In the genomic region with DNA sequence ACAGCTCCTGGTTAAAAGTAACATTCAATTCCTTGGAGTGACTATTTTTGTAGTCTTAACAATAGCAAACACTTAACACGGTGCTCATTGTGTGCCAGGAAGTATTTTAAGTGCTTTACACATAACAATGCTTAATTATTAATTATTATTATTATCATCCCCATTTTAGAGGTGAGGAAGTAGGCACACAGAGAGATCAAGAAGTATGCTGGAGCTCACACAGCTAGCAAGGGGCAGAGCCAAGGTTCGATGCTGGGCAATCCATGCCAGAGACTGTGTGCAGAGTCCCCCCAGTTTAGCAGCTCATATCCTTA, we compare ENCODE assay signal across 20 cellular contexts. TPM values are rescaled to one million over a fixed set of nuclear protein-coding genes. Genes with fewer than 3 reads are reported as not detected.
DNase-seq lines count a peak whose midpoint lies in the region; ATAC-seq and TF ChIP-seq lines count a peak whose summit lies in the region.
"Had no signal": no experiment of that assay in that cellular context is flagged by ENCODE, and none has a peak within 500 bp of the region (broad histone marks: within the 10 kb centered on the region; RNA-seq: fewer than 3 reads in every experiment).

No MANE protein-coding gene starts in this region.

- H2BK12ac ChIP-seq in mesenchymal stem cell (ENCODE audit: low read length in 2 of 2), result no peak overlapping the region

- POLR2A ChIA-PET in activated CD4-positive, alpha-beta memory T cell treated with anti-CD3 and anti-CD28 coated beads for 36 hours (lab: Charles Lee), result interaction anchor here (1.1 to 5.4 kb wide), 5 partner anchors 34 to 155 kb away, joined by 3 to 112 read pairs (median 10); a partner anchor contains a TSS

- TF ChIP-seq CTCF in HFFc6 (IDR thresholded peaks at IDR 0.05) (no peak), glutamatergic neuron (IDR thresholded peaks at IDR 0.05; ENCODE audit: partially characterized antibody, unreplicated experiment) (no peak)

- CTCF ChIA-PET in activated CD4-positive, alpha-beta memory T cell treated with anti-CD3 and anti-CD28 coated beads for 36 hours (lab: Charles Lee), result interaction anchor here (0.6 to 5.0 kb wide), 14 partner anchors 9 to 206 kb away, joined by 3 to 221 read pairs (median 6); a partner anchor contains a TSS

- no peaks in the 10 kb centered on the region for H3K27me3 ChIP-seq in mesenchymal stem cell (ENCODE audit: control insufficient read depth in 1 of 2, insufficient read depth in 1 of 2, low read length in 2 of 2)

- no peak overlapping the region for H3K4me2 ChIP-seq in mesenchymal stem cell (ENCODE audit: low read length, poor library complexity, severe bottlenecking)

- H3K27ac Mint-ChIP-seq in HFFc6 (peak overlapping the region; percentile 99), glutamatergic neuron (ENCODE audit: unreplicated experiment) (no peak overlapping the region)
- H3K27ac Mint-ChIP-seq in activated CD4-positive, alpha-beta memory T cell treated with anti-CD3 and anti-CD28 coated beads for 36 hours, result peak overlapping the region; percentile 98
- H3K27ac Mint-ChIP-seq: activated naive CD8-positive, alpha-beta T cell treated with anti-CD3 and anti-CD28 coated beads for 36 hours; H9 had no signal

- H3K9me3 ChIP-seq in mesenchymal stem cell (ENCODE audit: control insufficient read depth, low read length), result no peaks in the 10 kb centered on the region
- H3K9me3 ChIP-seq: stomach had no signal

- H3K9me3 Mint-ChIP-seq in HFFc6 (no peaks in the 10 kb centered on the region), glutamatergic neuron (ENCODE audit: unreplicated experiment) (no peaks in the 10 kb centered on the region)
- no peaks in the 10 kb centered on the region for H3K9me3 Mint-ChIP-seq in activated CD4-positive, alpha-beta memory T cell treated with anti-CD3 and anti-CD28 coated beads for 36 hours
- H3K9me3 Mint-ChIP-seq: activated CD4-positive, alpha-beta T cell treated with anti-CD3 and anti-CD28 coated beads, Interleukin-2, amount 10 ng/mL, durations not matched to agents 7 days and 5 days; activated naive CD8-positive, alpha-beta T cell treated with anti-CD3 and anti-CD28 coated beads for 36 hours; H9; memory B cell; naive thymus-derived CD8-positive, alpha-beta T cell; type B pancreatic cell had no signal

- H2BK120ac ChIP-seq in mesenchymal stem cell (ENCODE audit: low read depth, low read length), result no peak overlapping the region

- intact Hi-C loops in activated CD4-positive, alpha-beta memory T cell treated with anti-CD3 and anti-CD28 coated beads for 36 hours (cut with micrococcal nuclease), result loop anchor here (1.0 kb wide), 3 partner anchors 18 to 42 kb away; no protein-coding TSS in a partner anchor

- H3K36me3 Mint-ChIP-seq in HFFc6 (ENCODE audit: low read depth), result peaks cover 4% of the 10 kb centered on the region; the same call in 1 of the 2 replicates
- no peaks in the 10 kb centered on the region for H3K36me3 Mint-ChIP-seq in activated CD4-positive, alpha-beta memory T cell treated with anti-CD3 and anti-CD28 coated beads for 36 hours
- no peaks in the 10 kb centered on the region for H3K36me3 Mint-ChIP-seq in glutamatergic neuron (ENCODE audit: unreplicated experiment)
- H3K36me3 Mint-ChIP-seq: activated naive CD8-positive, alpha-beta T cell treated with anti-CD3 and anti-CD28 coated beads for 36 hours; brain; memory B cell; naive thymus-derived CD8-positive, alpha-beta T cell; type B pancreatic cell had no signal

- peaks cover 81% of the 10 kb centered on the region for H3K4me1 Mint-ChIP-seq in HFFc6 (ENCODE audit: low read depth)
- H3K4me1 Mint-ChIP-seq in activated CD4-positive, alpha-beta memory T cell treated with anti-CD3 and anti-CD28 coated beads for 36 hours (ENCODE audit: low read depth), result peaks cover 65% of the 10 kb centered on the region
- peaks cover 6% of the 10 kb centered on the region for H3K4me1 Mint-ChIP-seq in glutamatergic neuron (ENCODE audit: low read depth, unreplicated experiment)

- H4K8ac ChIP-seq in mesenchymal stem cell (ENCODE audit: low read length), result no peak overlapping the region

- peak overlapping the region; percentile 77 for H3K27ac ChIP-seq in mesenchymal stem cell (ENCODE audit: low read length, poor library complexity, severe bottlenecking)
- H3K27ac ChIP-seq: C4-2B had no signal

- H3K18ac ChIP-seq in mesenchymal stem cell (ENCODE audit: low read depth in 1 of 2, low read length in 2 of 2), result no peak overlapping the region

- no peak for ATAC-seq in GM18873 (IDR thresholded peaks at IDR 0.05; ENCODE audit: low FRiP score, unreplicated experiment)

- H3K27me3 Mint-ChIP-seq in HFFc6 (ENCODE audit: insufficient read depth), result peaks cover 3% of the 10 kb centered on the region
- no peaks in the 10 kb centered on the region for H3K27me3 Mint-ChIP-seq in activated CD4-positive, alpha-beta memory T cell treated with anti-CD3 and anti-CD28 coated beads for 36 hours
- peaks cover 5% of the 10 kb centered on the region for H3K27me3 Mint-ChIP-seq in glutamatergic neuron (ENCODE audit: unreplicated experiment)
- H3K27me3 Mint-ChIP-seq: memory B cell had no signal

- DNase-seq in AG08395 (ENCODE audit: low spot score) (peak; percentile 73), HFFc6 (no peak), mesenchymal stem cell (no peak), glutamatergic neuron (no peak), midbrain (lab: John Stamatoyannopoulos, UW) (no peak)
- no peak for DNase-seq in activated CD4-positive, alpha-beta memory T cell treated with anti-CD3 and anti-CD28 coated beads for 36 hours
- DNase-seq: activated naive CD8-positive, alpha-beta T cell treated with anti-CD3 and anti-CD28 coated beads for 36 hours; cortex of kidney; foreskin melanocyte; H9; naive thymus-derived CD8-positive, alpha-beta T cell; NCI-H146; stomach had no signal

- no peak overlapping the region for H3K14ac ChIP-seq in mesenchymal stem cell (ENCODE audit: low read length in 2 of 2)

- no peak overlapping the region for H2BK15ac ChIP-seq in mesenchymal stem cell (ENCODE audit: low read depth, poor library complexity, severe bottlenecking)

- no peak overlapping the region for H3K4ac ChIP-seq in mesenchymal stem cell (ENCODE audit: low read depth in 1 of 2, low read length in 2 of 2)

- H2AFZ ChIP-seq in mesenchymal stem cell (ENCODE audit: low read depth, low read length), result no peak overlapping the region

- H4K91ac ChIP-seq in mesenchymal stem cell (ENCODE audit: low read length), result no peak overlapping the region

- peaks cover 28% of the 10 kb centered on the region for H3K4me1 ChIP-seq in mesenchymal stem cell (ENCODE audit: control insufficient read depth, insufficient read depth, low read depth, low read length)

- H2AK5ac ChIP-seq in mesenchymal stem cell (ENCODE audit: low read length, severe bottlenecking), result no peak overlapping the region

- H3K79me1 ChIP-seq in mesenchymal stem cell (replicated peaks; ENCODE audit: low read length, poor library complexity, severe bottlenecking), result no peaks in the 10 kb centered on the region

- H2BK5ac ChIP-seq in mesenchymal stem cell (ENCODE audit: low read depth, low read length, poor library complexity, severe bottlenecking), result no peak overlapping the region

- H3K36me3 ChIP-seq in mesenchymal stem cell (ENCODE audit: control insufficient read depth in 1 of 2, insufficient read depth in 2 of 2, low read depth in 1 of 2, low read length in 2 of 2), result no peaks in the 10 kb centered on the region
- H3K36me3 ChIP-seq: stomach had no signal

- H3K23ac ChIP-seq in mesenchymal stem cell (ENCODE audit: low read length in 2 of 2), result no peak overlapping the region

- H3K4me3 Mint-ChIP-seq in HFFc6 (peak overlapping the region; percentile 86), glutamatergic neuron (ENCODE audit: unreplicated experiment) (no peak overlapping the region)
- H3K4me3 Mint-ChIP-seq in activated CD4-positive, alpha-beta memory T cell treated with anti-CD3 and anti-CD28 coated beads for 36 hours, result no peak overlapping the region
- H3K4me3 Mint-ChIP-seq: activated CD4-positive, alpha-beta T cell treated with anti-CD3 and anti-CD28 coated beads, Interleukin-2, amount 10 ng/mL, durations not matched to agents 7 days and 5 days; activated naive CD8-positive, alpha-beta T cell treated with anti-CD3 and anti-CD28 coated beads for 36 hours; memory B cell; naive thymus-derived CD8-positive, alpha-beta T cell; type B pancreatic cell had no signal

- whole genome bisulfite sequencing in mesenchymal stem cell, result 25% methylated on average over 1 of the region's 2 CpGs

- peak overlapping the region; percentile 85 for H3K9ac ChIP-seq in mesenchymal stem cell (ENCODE audit: low read length)

- H3K4me3 ChIP-seq in mesenchymal stem cell (ENCODE audit: insufficient read depth in 1 of 2, low read depth in 1 of 2, low read length in 2 of 2), result peak overlapping the region in 1 of 2 experiments; percentile 63
- H3K4me3 ChIP-seq: skin epidermis, stomach had no signal

RNA-seq across cellular contexts. Expression of a gene that starts 48.2 kb away (rescaled TPM):
- 10 to 100 TPM; 31.5 to 37.5 (median 34.8) TPM for total RNA-seq in HFFc6 (2021; fragmentation: NEBNext Ultra II Directional; extraction: Animal tissue kit (Norgen Biotek cat#: 25700))
- 10 to 100 TPM; 44.1 to 48.3 TPM for total RNA-seq in activated CD4-positive, alpha-beta memory T cell treated with anti-CD3 and anti-CD28 coated beads for 36 hours
- 27.4 TPM for polyA plus RNA-seq in mesenchymal stem cell (2013, experiment 1 of 2)
- polyA plus RNA-seq in mesenchymal stem cell (2013, experiment 2 of 2), result 26.1 TPM
- 37.1 TPM for total RNA-seq in glutamatergic neuron (ENCODE audit: unreplicated experiment)
